1 cellular context compared by ENCODE assay signal in genomic region chr5:52015760-52016159, GRCh38.
TF ChIP-seq lines count a peak whose summit lies in the region.

No MANE protein-coding gene starts in this region.

TF ChIP-seq in HepG2, 621 proteins besides CTCF, POLR2A, EP300 and RAD21 (continued from another document):
- no peak for TF ChIP-seq GRHL1 (CRISPR knock-in tag; conservative IDR thresholded peaks at IDR 0.05)
